In genomic region chr19:19115954-19116353, GRCh38 we compare ENCODE assay signal across 9 cellular contexts. TPM values are rescaled to one million over a fixed set of nuclear protein-coding genes. Genes with fewer than 3 reads are reported as not detected.
DNase-seq lines count a peak whose midpoint lies in the region; ATAC-seq and TF ChIP-seq lines count a peak whose summit lies in the region.
"Had no signal": no experiment of that assay in that cellular context is flagged by ENCODE, and none has a peak within 500 bp of the region (broad histone marks: within the 10 kb centered on the region; RNA-seq: fewer than 3 reads in every experiment).

No MANE protein-coding gene starts in this region.

- no peak overlapping the region for H3K4me3 Mint-ChIP-seq in Caco-2 (ENCODE audit: unreplicated experiment)
- no peak overlapping the region for H3K4me3 Mint-ChIP-seq in stimulated activated memory B cell treated with anti-CD40 and anti-IgM and Interleukin-4, amounts not matched to agents 10 μg/mL and 1 μg/mL and 100 μg/mL, for 72 hours
- H3K4me3 Mint-ChIP-seq: IgD-negative memory B cell had no signal

- H3K4me1 Mint-ChIP-seq in Caco-2 (ENCODE audit: low read depth, unreplicated experiment) = no peaks in the 10 kb centered on the region
- peaks cover 31% of the 10 kb centered on the region for H3K4me1 Mint-ChIP-seq in stimulated activated memory B cell treated with anti-CD40 and anti-IgM and Interleukin-4, amounts not matched to agents 10 μg/mL and 1 μg/mL and 100 μg/mL, for 72 hours

- DNase-seq in Caco-2 (peak in 1 of 2 experiments; percentile 44), fibroblast of lung (ENCODE audit: low read depth in 2 of 2) (no peak), glomerular visceral epithelial cell (ENCODE audit: extremely low spot score) (no peak), NCI-H2081 treated with DMSO at 0.1 percent for 48 hours (lab: John Stamatoyannopoulos, UW) (no peak)
- DNase-seq in activated CD4-positive, alpha-beta T cell treated with anti-CD3 and anti-CD28 coated beads, Interleukin-2, amount 50 U/mL, for 4 hours = peak; percentile 22 to 32
- DNase-seq in stimulated activated CD4-positive, alpha-beta T cell treated with anti-CD3 and anti-CD28 coated beads, Interleukin-4, amount 100 ng/mL, for 24 hours = peak; percentile 41

- POLR2A ChIA-PET in Caco-2 (lab: Charles Lee) = no interaction called here

- TF ChIP-seq EP300 in Ishikawa (IDR thresholded peaks at IDR 0.05; ENCODE audit: borderline replicate concordance) = no peak

- no peaks in the 10 kb centered on the region for H3K27me3 ChIP-seq in Caco-2 (replicated peaks; ENCODE audit: control insufficient read depth, insufficient read depth, low read length)
- no peaks in the 10 kb centered on the region for H3K27me3 ChIP-seq in fibroblast of lung (ENCODE audit: control insufficient read depth, insufficient read depth, low read length)

- H3K79me2 ChIP-seq in fibroblast of lung (ENCODE audit: control insufficient read depth, insufficient read depth, low read length) = no peaks in the 10 kb centered on the region

- H3K4me3 ChIP-seq in Caco-2 (ENCODE audit: low read depth, low read length) = no peak overlapping the region
- H3K4me3 ChIP-seq in fibroblast of lung (replicated peaks in 1 of 4; ENCODE audit: control extremely low read depth in 1 of 4, insufficient read depth in 1 of 4, low read depth in 3 of 4, low read length in 4 of 4) = no peak overlapping the region

- H3K9me3 Mint-ChIP-seq in Caco-2 (ENCODE audit: unreplicated experiment) = no peaks in the 10 kb centered on the region
- H3K9me3 Mint-ChIP-seq in stimulated activated memory B cell treated with anti-CD40 and anti-IgM and Interleukin-4, amounts not matched to agents 10 μg/mL and 1 μg/mL and 100 μg/mL, for 72 hours = no peaks in the 10 kb centered on the region
- H3K9me3 Mint-ChIP-seq: IgD-negative memory B cell had no signal

- ATAC-seq in stimulated activated memory B cell treated with anti-CD40 and anti-IgM and Interleukin-4, amounts not matched to agents 10 μg/mL and 1 μg/mL and 100 μg/mL, for 72 hours = no peak

- no peak overlapping the region for H3K9ac ChIP-seq in fibroblast of lung (ENCODE audit: insufficient read depth, low read length)

- no peak overlapping the region for H3K27ac ChIP-seq in fibroblast of lung (ENCODE audit: insufficient read depth, low read length)

- H3K36me3 Mint-ChIP-seq in Caco-2 (ENCODE audit: insufficient read depth, unreplicated experiment) = no peaks in the 10 kb centered on the region
- peaks cover 13% of the 10 kb centered on the region for H3K36me3 Mint-ChIP-seq in stimulated activated memory B cell treated with anti-CD40 and anti-IgM and Interleukin-4, amounts not matched to agents 10 μg/mL and 1 μg/mL and 100 μg/mL, for 72 hours

- no peaks in the 10 kb centered on the region for H3K27me3 Mint-ChIP-seq in Caco-2 (ENCODE audit: insufficient read depth, unreplicated experiment)
- no peaks in the 10 kb centered on the region for H3K27me3 Mint-ChIP-seq in stimulated activated memory B cell treated with anti-CD40 and anti-IgM and Interleukin-4, amounts not matched to agents 10 μg/mL and 1 μg/mL and 100 μg/mL, for 72 hours
- H3K27me3 Mint-ChIP-seq: IgD-negative memory B cell had no signal

- H3K9me3 ChIP-seq in Caco-2 (no peaks in the 10 kb centered on the region), fibroblast of lung (ENCODE audit: control insufficient read depth, insufficient read depth, low read depth, low read length) (no peaks in the 10 kb centered on the region)

- H2AFZ ChIP-seq in fibroblast of lung (ENCODE audit: low read length) = no peak overlapping the region

- H3K4me1 ChIP-seq in Caco-2 (no peaks in the 10 kb centered on the region), fibroblast of lung (ENCODE audit: control insufficient read depth, extremely low read depth, insufficient read depth, low read length) (no peaks in the 10 kb centered on the region)

- H3K27ac Mint-ChIP-seq in Caco-2 (ENCODE audit: unreplicated experiment) = no peak overlapping the region
- H3K27ac Mint-ChIP-seq in stimulated activated memory B cell treated with anti-CD40 and anti-IgM and Interleukin-4, amounts not matched to agents 10 μg/mL and 1 μg/mL and 100 μg/mL, for 72 hours = no peak overlapping the region

- no peaks in the 10 kb centered on the region for H3K36me3 ChIP-seq in Caco-2 (ENCODE audit: control insufficient read depth, insufficient read depth, low read length)
- peaks cover 3% of the 10 kb centered on the region for H3K36me3 ChIP-seq in fibroblast of lung (ENCODE audit: control insufficient read depth, insufficient read depth, low read length)

- BruUV-seq in Caco-2 (replicated peaks; lab: Mats Ljungman, UMichigan) = no TSS peak

- H3K4me2 ChIP-seq in fibroblast of lung (ENCODE audit: extremely low read depth, insufficient read depth, low read length) = no peak overlapping the region

- CTCF ChIA-PET in Caco-2 (lab: Charles Lee) = interaction anchor here (0.6 to 1.1 kb wide), 4 partner anchors 17 to 133 kb away, joined by 3 to 4 read pairs (median 3); no protein-coding TSS in a partner anchor

- H4K20me1 ChIP-seq in fibroblast of lung (ENCODE audit: control insufficient read depth, extremely low read depth, insufficient read depth, low read length) = no peaks in the 10 kb centered on the region

- TF ChIP-seq CTCF in Caco-2 (IDR thresholded peaks at IDR 0.05; ENCODE audit: insufficient read depth in 1 of 2, low read depth in 1 of 2, low read length in 1 of 2, severe bottlenecking in 1 of 2, unreplicated experiment in 1 of 2) (peak; percentile 30 to 37), fibroblast of lung (conservative IDR thresholded peaks at IDR 0.05 in 1 of 2, IDR thresholded peaks at IDR 0.05 in 1 of 2; ENCODE audit: low read depth in 1 of 2, low read length in 2 of 2) (peak; percentile 41 to 60)

- intact Hi-C loops in Caco-2 (cut with micrococcal nuclease; ENCODE audit: unreplicated experiment) = no loop called here

- TF ChIP-seq RAD21 in Ishikawa (IDR thresholded peaks at IDR 0.05; ENCODE audit: low read depth) = peak; percentile 35; the same call in 1 of the 2 replicates

TF ChIP-seq in Ishikawa, 13 proteins besides CTCF, POLR2A, EP300 and RAD21:
- TF ChIP-seq EGR1 (IDR thresholded peaks at IDR 0.05) = no peak
- no peak for TF ChIP-seq TEAD4 (IDR thresholded peaks at IDR 0.05)
- TF ChIP-seq TCF12 (IDR thresholded peaks at IDR 0.05; ENCODE audit: low read depth) = no peak

RNA-seq across cellular contexts. Expression of gene TMEM161A, which starts 22.3 kb away (rescaled TPM):
- total RNA-seq in Caco-2 (2022) (36.9 and 38.3 TPM in 2 replicates), fibroblast of lung (21.1 and 23.8 TPM in 2 replicates)
- polyA plus RNA-seq in fibroblast of lung = 9.4 and 11.8 TPM in 2 replicates
- polyA plus RNA-seq in fibroblast of lung (2012) = 15.4 and 17.3 TPM in 2 replicates
- polyA minus RNA-seq in fibroblast of lung (ENCODE audit: low replicate concordance) = 56.0 and 84.3 TPM in 2 replicates

RNA-seq across cellular contexts. Expression of gene SLC25A42, which starts 52.2 kb away (rescaled TPM):
- total RNA-seq in Caco-2 (2022) = 4.5 and 5.4 TPM in 2 replicates
- 4.9 and 7.1 TPM in 2 replicates for total RNA-seq in fibroblast of lung
- 3.5 and 3.6 TPM in 2 replicates for polyA plus RNA-seq in fibroblast of lung
- polyA plus RNA-seq in fibroblast of lung (2012) = 5.6 and 5.9 TPM in 2 replicates
- 4.8 and 11.4 TPM in 2 replicates for polyA minus RNA-seq in fibroblast of lung (ENCODE audit: low replicate concordance)

RNA-seq across cellular contexts. Expression of gene MEF2B, which starts 54.1 kb away (rescaled TPM):
- 0.82 and 1.5 TPM in 2 replicates for total RNA-seq in Caco-2 (2022)
- total RNA-seq in fibroblast of lung = under 0.01 and 0.33 TPM in 2 replicates
- polyA plus RNA-seq in fibroblast of lung = 0.19 and 0.35 TPM in 2 replicates
- polyA plus RNA-seq in fibroblast of lung (2012) = 0.19 and 0.27 TPM in 2 replicates
- not detected in 2 replicates for polyA minus RNA-seq in fibroblast of lung (ENCODE audit: low replicate concordance)

Comparison
In these comparisons a context has a peak if more than half of its experiments do, and no peak if none do; other contexts are left out.
1. DNase-seq: peak in activated CD4-positive, alpha-beta T cell treated with anti-CD3 and anti-CD28 coated beads, Interleukin-2, amount 50 U/mL, for 4 hours (2 of 2) and stimulated activated CD4-positive, alpha-beta T cell treated with anti-CD3 and anti-CD28 coated beads, Interleukin-4, amount 100 ng/mL, for 24 hours (single experiment); none in fibroblast of lung (0 of 2), glomerular visceral epithelial cell (single experiment) and NCI-H2081 treated with DMSO at 0.1 percent for 48 hours (single experiment).